11 cellular contexts compared by ENCODE assay signal in the genomic region with DNA sequence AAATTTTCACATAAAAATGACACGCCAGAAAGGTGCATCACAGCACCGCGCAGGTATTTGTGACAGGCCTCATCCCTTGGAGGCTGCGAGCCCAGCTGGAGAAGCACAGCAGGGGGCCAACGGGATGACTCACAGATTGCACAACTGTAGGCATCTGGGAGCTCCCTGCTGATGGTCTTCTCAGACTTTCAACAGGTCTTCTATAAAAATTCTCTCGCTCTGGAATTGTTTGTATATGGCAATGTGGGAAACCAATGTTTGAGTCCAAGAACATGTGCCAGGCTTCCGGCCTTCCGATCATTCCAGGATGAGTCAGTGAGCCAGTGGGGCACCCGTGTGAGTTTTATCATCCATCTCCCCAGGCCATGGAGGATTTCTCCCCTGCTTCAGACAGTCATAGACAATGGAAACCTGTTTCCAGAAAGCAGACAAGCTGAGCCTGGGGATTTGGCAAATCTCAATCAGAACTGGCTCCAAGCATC. TPM values are rescaled to one million over a fixed set of nuclear protein-coding genes. Genes with fewer than 3 reads are reported as not detected.
A peak's percentile ranks its signal among the peaks of the same experiment; 100 is the strongest.
DNase-seq lines count a peak whose midpoint lies in the region; ATAC-seq, FAIRE-seq and TF ChIP-seq lines count a peak whose summit lies in the region.
"Had no signal": no experiment of that assay in that cellular context is flagged by ENCODE, and none has a peak within 500 bp of the region (broad histone marks: within the 10 kb centered on the region; RNA-seq: fewer than 3 reads in every experiment).

No MANE protein-coding gene starts in this region.

- no peaks in the 10 kb centered on the region for H3K4me1 Mint-ChIP-seq in glutamatergic neuron (ENCODE audit: low read depth, unreplicated experiment)

- H3K9me3 ChIP-seq in RWPE2 (ENCODE audit: severe bottlenecking) = no peaks in the 10 kb centered on the region
- H3K9me3 ChIP-seq: thoracic aorta had no signal

- H3K36me3 Mint-ChIP-seq in glutamatergic neuron (ENCODE audit: unreplicated experiment) = no peaks in the 10 kb centered on the region

- TF ChIP-seq CTCF in RWPE2 (IDR thresholded peaks at IDR 0.05; ENCODE audit: poor library complexity, severe bottlenecking) (no peak), fibroblast of the aortic adventitia (IDR thresholded peaks at IDR 0.05; ENCODE audit: insufficient read depth, low read length) (no peak), glutamatergic neuron (IDR thresholded peaks at IDR 0.05; ENCODE audit: partially characterized antibody, unreplicated experiment) (no peak)

- peaks cover 5% of the 10 kb centered on the region for H3K4me1 ChIP-seq in RWPE2 (ENCODE audit: insufficient read depth, poor library complexity, severe bottlenecking)

- peak overlapping the region; percentile 50 for H3K27ac ChIP-seq in RWPE2 (ENCODE audit: poor library complexity, severe bottlenecking)
- H3K27ac ChIP-seq: thoracic aorta had no signal

- no peaks in the 10 kb centered on the region for H3K27me3 ChIP-seq in RWPE2 (ENCODE audit: insufficient read depth, poor library complexity, severe bottlenecking)

- no peaks in the 10 kb centered on the region for H3K36me3 ChIP-seq in RWPE2 (ENCODE audit: low read depth)
- H3K36me3 ChIP-seq: thoracic aorta had no signal

- ATAC-seq in RWPE2 (ENCODE audit: low read depth) = peak; percentile 90
- no peak for ATAC-seq in HG02678 (IDR thresholded peaks at IDR 0.05; ENCODE audit: unreplicated experiment)

- H3K4me3 Mint-ChIP-seq in glutamatergic neuron (ENCODE audit: unreplicated experiment) = no peak overlapping the region

- no peak overlapping the region for H3K27ac Mint-ChIP-seq in glutamatergic neuron (ENCODE audit: unreplicated experiment)

- no peak for FAIRE-seq in frontal cortex (lab: Jason Lieb, UNC)
- FAIRE-seq: D721Med had no signal

- H3K4me3 ChIP-seq in RWPE2 (ENCODE audit: severe bottlenecking) (no peak overlapping the region), fibroblast of the aortic adventitia (ENCODE audit: low read depth, low read length) (no peak overlapping the region)
- H3K4me3 ChIP-seq: thoracic aorta had no signal

- DNase-seq in A172 (ENCODE audit: low spot score) (peak; percentile 96), H4 (ENCODE audit: low spot score) (peak; percentile 96), RWPE2 (ENCODE audit: low spot score) (peak; percentile 88), fibroblast of the aortic adventitia (ENCODE audit: low read depth) (peak; percentile 98), glutamatergic neuron (no peak), frontal cortex (ENCODE audit: low spot score in 2 of 2) (no peak)
- no peak for DNase-seq in activated CD4-positive, alpha-beta T cell treated with anti-CD3 and anti-CD28 coated beads for 4 hours
- DNase-seq: activated CD8-positive, alpha-beta memory T cell treated with anti-CD3 and anti-CD28 coated beads for 24 hours had no signal

- peaks cover 5% of the 10 kb centered on the region for H3K27me3 Mint-ChIP-seq in glutamatergic neuron (ENCODE audit: unreplicated experiment)

- peaks cover 2% of the 10 kb centered on the region for H3K9me3 Mint-ChIP-seq in glutamatergic neuron (ENCODE audit: unreplicated experiment)

RNA-seq across cellular contexts. Expression of a gene that starts 24.1 kb away (rescaled TPM):
- 32.1 and 37.2 TPM in 2 replicates for total RNA-seq in A172 (2014; rRNA removed; shearing (Covaris generic))
- 29.3 and 32.1 TPM in 2 replicates for total RNA-seq in H4 (2014; rRNA removed; shearing (Covaris generic))
- total RNA-seq in fibroblast of the aortic adventitia (ENCODE audit: low replicate concordance) = 0.90 and 19.3 TPM in 2 replicates
- total RNA-seq in glutamatergic neuron (ENCODE audit: unreplicated experiment) = 0.32 TPM
- total RNA-seq in frontal cortex = 4.1 TPM

Comparison
In these comparisons a context has a peak if more than half of its experiments do, and no peak if none do; other contexts are left out.
1. DNase-seq: peak in A172 (single experiment), H4 (single experiment), RWPE2 (single experiment) and fibroblast of the aortic adventitia (single experiment); none in glutamatergic neuron (single experiment), frontal cortex (0 of 2) and activated CD4-positive, alpha-beta T cell treated with anti-CD3 and anti-CD28 coated beads for 4 hours (0 of 2).